ENCODE assay signal across 3 cellular contexts in genomic region chr6:25792016-25792415, GRCh38.
TF ChIP-seq lines count a peak whose summit lies in the region.

No MANE protein-coding gene starts in this region.

TF ChIP-seq in GM23338, 12 proteins besides CTCF, POLR2A, EP300 and RAD21 (continues in another document):
- no peak for TF ChIP-seq CREB1 (CRISPR knock-in tag; IDR thresholded peaks at IDR 0.05; ENCODE audit: low read depth)
- no peak for TF ChIP-seq EZH2 (IDR thresholded peaks at IDR 0.05; ENCODE audit: low read depth, unreplicated experiment)
- TF ChIP-seq ZNF114 (CRISPR knock-in tag; IDR thresholded peaks at IDR 0.05): no peak
- TF ChIP-seq ZNF462 (CRISPR knock-in tag; IDR thresholded peaks at IDR 0.05): no peak
- no peak for TF ChIP-seq STAT1 (IDR thresholded peaks at IDR 0.05; ENCODE audit: unreplicated experiment)

TF ChIP-seq in HEK293T, 16 proteins besides CTCF, POLR2A, EP300 and RAD21:
- TF ChIP-seq SP1 (IDR thresholded peaks at IDR 0.05) (no peak), PKNOX1 (IDR thresholded peaks at IDR 0.05) (peak; percentile 59), ELF4 (IDR thresholded peaks at IDR 0.05) (no peak), HDGF (IDR thresholded peaks at IDR 0.05; ENCODE audit: borderline replicate concordance) (no peak), LEF1 (IDR thresholded peaks at IDR 0.05; ENCODE audit: borderline replicate concordance) (no peak)

TF ChIP-seq in GM12878, 131 proteins besides CTCF, POLR2A, EP300 and RAD21:
- no peak for TF ChIP-seq RELA (IDR thresholded peaks at IDR 0.05; ENCODE audit: borderline replicate concordance, partially characterized antibody)
- TF ChIP-seq PKNOX1 (IDR thresholded peaks at IDR 0.05): peak; percentile 77
- TF ChIP-seq PBX3 (IDR thresholded peaks at IDR 0.05; ENCODE audit: insufficient replicate concordance, low read depth, low read length): peak; percentile 63
